Comparison of ENCODE assay signal across 9 cellular contexts in the genomic region with DNA sequence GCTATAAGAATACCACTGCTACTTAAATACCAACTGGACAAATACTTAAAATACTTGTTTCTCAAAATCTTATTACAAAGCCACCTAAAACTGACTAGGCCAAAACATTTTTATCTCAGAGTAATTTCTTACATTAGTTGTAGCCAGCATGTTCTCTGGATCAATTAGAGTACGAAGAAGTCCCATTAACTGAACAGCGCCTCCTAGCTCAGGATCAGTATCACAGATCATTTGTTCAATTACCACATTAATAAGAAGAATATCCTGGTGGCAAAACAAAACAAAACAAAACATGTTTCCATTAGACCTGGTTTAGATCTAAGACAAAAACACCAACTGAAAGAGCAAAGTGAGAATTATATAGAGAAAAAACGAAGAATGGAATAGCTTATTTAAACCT. TPM values are rescaled to one million over a fixed set of nuclear protein-coding genes. Genes with fewer than 3 reads are reported as not detected.
A peak's percentile ranks its signal among the peaks of the same experiment; 100 is the strongest.
DNase-seq lines count a peak whose midpoint lies in the region; ATAC-seq and TF ChIP-seq lines count a peak whose summit lies in the region.
"Had no signal": no experiment of that assay in that cellular context is flagged by ENCODE, and none has a peak within 500 bp of the region (broad histone marks: within the 10 kb centered on the region; RNA-seq: fewer than 3 reads in every experiment).

No MANE protein-coding gene starts in this region.

- peak; percentile 22 to 39 for TF ChIP-seq CTCF in Caco-2 (IDR thresholded peaks at IDR 0.05; ENCODE audit: insufficient read depth in 1 of 2, low read depth in 1 of 2, low read length in 1 of 2, severe bottlenecking in 1 of 2, unreplicated experiment in 1 of 2)
- TF ChIP-seq CTCF in brain (conservative IDR thresholded peaks at IDR 0.05), result no peak
- peak; percentile 14 for TF ChIP-seq CTCF in neural cell (IDR thresholded peaks at IDR 0.05; ENCODE audit: poor library complexity, severe bottlenecking)

- no peaks in the 10 kb centered on the region for H3K9me3 Mint-ChIP-seq in Caco-2 (ENCODE audit: unreplicated experiment)
- no peaks in the 10 kb centered on the region for H3K9me3 Mint-ChIP-seq in brain
- H3K9me3 Mint-ChIP-seq: activated T-helper 17 cell treated with anti-CD3 and anti-CD28 coated beads, Interleukin-2, amount 50 U/mL, for 72 hours had no signal

- H3K27me3 ChIP-seq in Caco-2 (replicated peaks; ENCODE audit: control insufficient read depth, insufficient read depth, low read length) (no peaks in the 10 kb centered on the region), H7 (ENCODE audit: control insufficient read depth, insufficient read depth, low read length) (no peaks in the 10 kb centered on the region), neural cell (ENCODE audit: insufficient read depth, low read depth, low read length) (no peaks in the 10 kb centered on the region)

- H3K4me3 ChIP-seq in Caco-2 (ENCODE audit: low read depth, low read length), result no peak overlapping the region
- H3K4me3 ChIP-seq in H7 (ENCODE audit: insufficient read depth, low read depth, low read length), result no peak overlapping the region
- H3K4me3 ChIP-seq in neural cell (ENCODE audit: low read length), result no peak overlapping the region

- no peaks in the 10 kb centered on the region for H3K9me3 ChIP-seq in Caco-2
- no peaks in the 10 kb centered on the region for H3K9me3 ChIP-seq in neural cell (ENCODE audit: low read length)

- H3K4me1 Mint-ChIP-seq in Caco-2 (ENCODE audit: low read depth, unreplicated experiment) (no peaks in the 10 kb centered on the region), brain (peaks cover 27% of the 10 kb centered on the region)

- no peaks in the 10 kb centered on the region for H3K9me2 ChIP-seq in neural cell (ENCODE audit: insufficient read depth, low read length)

- DNase-seq in Caco-2, result peak in 1 of 2 experiments; percentile 27
- DNase-seq in H7, result peak; percentile 26
- DNase-seq in NCI-H2171 treated with DMSO at 0.1 percent for 48 hours (lab: John Stamatoyannopoulos, UW), result no peak
- no peak for DNase-seq in NCI-H2107 (lab: John Stamatoyannopoulos, UW)
- DNase-seq: NCI-H2171 had no signal

- CTCF ChIA-PET in Caco-2 (lab: Charles Lee), result interaction anchor here (0.6 to 0.7 kb wide), 2 partner anchors 13 to 37 kb away, joined by 3 read pairs; no protein-coding TSS in a partner anchor

- no peak for ATAC-seq in GM18519 (IDR thresholded peaks at IDR 0.05; ENCODE audit: low FRiP score, unreplicated experiment)
- ATAC-seq: activated T-helper 17 cell treated with anti-CD3 and anti-CD28 coated beads, Interleukin-2, amount 50 U/mL, for 72 hours had no signal

- H3K36me3 ChIP-seq in Caco-2 (ENCODE audit: control insufficient read depth, insufficient read depth, low read length) (no peaks in the 10 kb centered on the region; the same call in 1 of the 2 replicates), H7 (replicated peaks; ENCODE audit: control insufficient read depth, insufficient read depth, low read length) (peaks cover 2% of the 10 kb centered on the region; the same call in 1 of the 2 replicates), neural cell (ENCODE audit: insufficient read depth, low read length) (peaks cover 3% of the 10 kb centered on the region)

- TF ChIP-seq EP300 in neural cell (conservative IDR thresholded peaks at IDR 0.05; ENCODE audit: poor library complexity, severe bottlenecking), result no peak

- no peaks in the 10 kb centered on the region for H3K4me1 ChIP-seq in Caco-2

- H3K36me3 Mint-ChIP-seq in Caco-2 (ENCODE audit: insufficient read depth, unreplicated experiment), result peaks cover 44% of the 10 kb centered on the region
- H3K36me3 Mint-ChIP-seq in brain, result peaks cover 64% of the 10 kb centered on the region

- no peak overlapping the region for H3K9ac ChIP-seq in neural cell (ENCODE audit: low read length)

- H3F3A ChIP-seq in neural cell (ENCODE audit: insufficient read depth, low read length, poor library complexity, severe bottlenecking), result no peaks in the 10 kb centered on the region

- H2AFZ ChIP-seq in neural cell (ENCODE audit: low read depth, low read length), result no peak overlapping the region

- intact Hi-C loops in Caco-2 (cut with micrococcal nuclease; ENCODE audit: unreplicated experiment), result no loop called here

- H3K4me3 Mint-ChIP-seq in Caco-2 (ENCODE audit: unreplicated experiment), result no peak overlapping the region
- peak overlapping the region in 1 of 5 experiments; percentile 43 for H3K4me3 Mint-ChIP-seq in brain
- H3K4me3 Mint-ChIP-seq: activated T-helper 17 cell treated with anti-CD3 and anti-CD28 coated beads, Interleukin-2, amount 50 U/mL, for 72 hours had no signal

- H3K27ac Mint-ChIP-seq in Caco-2 (ENCODE audit: unreplicated experiment), result no peak overlapping the region
- H3K27ac Mint-ChIP-seq in brain, result peak overlapping the region in 4 of 5 experiments; percentile 22 to 87 (median 82)
- H3K27ac Mint-ChIP-seq: activated T-helper 17 cell treated with anti-CD3 and anti-CD28 coated beads, Interleukin-2, amount 50 U/mL, for 72 hours had no signal

- H4K20me1 ChIP-seq in neural cell (ENCODE audit: insufficient read depth), result no peaks in the 10 kb centered on the region

- POLR2A ChIA-PET in Caco-2 (lab: Charles Lee), result no interaction called here

- no peaks in the 10 kb centered on the region for H3K79me2 ChIP-seq in neural cell (replicated peaks; ENCODE audit: insufficient read depth, low read length)

- no peak overlapping the region for H3K27ac ChIP-seq in neural cell (ENCODE audit: low read length)

- TF ChIP-seq RAD21 in neural cell (conservative IDR thresholded peaks at IDR 0.05), result no peak

- H3K27me3 Mint-ChIP-seq in Caco-2 (ENCODE audit: insufficient read depth, unreplicated experiment) (no peaks in the 10 kb centered on the region), brain (no peaks in the 10 kb centered on the region)
- H3K27me3 Mint-ChIP-seq: activated T-helper 17 cell treated with anti-CD3 and anti-CD28 coated beads, Interleukin-2, amount 50 U/mL, for 72 hours had no signal

- no peak overlapping the region for H3K4me2 ChIP-seq in neural cell (ENCODE audit: low read length)

- no TSS peak for BruUV-seq in Caco-2 (replicated peaks; lab: Mats Ljungman, UMichigan)

TF ChIP-seq in neural cell, 6 proteins besides CTCF, POLR2A, EP300 and RAD21:
- TF ChIP-seq MXI1 (conservative IDR thresholded peaks at IDR 0.05; ENCODE audit: poor library complexity, severe bottlenecking), result no peak
- no peak for TF ChIP-seq SMC3 (conservative IDR thresholded peaks at IDR 0.05; ENCODE audit: poor library complexity)

RNA-seq across cellular contexts. Expression of a gene that starts 36.0 kb away (rescaled TPM):
- 54.7 and 63.3 TPM in 2 replicates for total RNA-seq in Caco-2 (2022)
- 23.5 and 26.8 TPM in 2 replicates for total RNA-seq in H7 (2014; rRNA removed; shearing (Covaris generic))
- polyA plus RNA-seq in brain (ENCODE audit: insufficient read depth, low read depth, low replicate concordance) (19.9 TPM), neural cell (55.8 and 58.4 TPM in 2 replicates)
- 145 and 149 TPM in 2 replicates for polyA minus RNA-seq in neural cell

Comparison
In these comparisons a context has a peak if more than half of its experiments do, and no peak if none do; other contexts are left out.
1. CTCF ChIP-seq: peak in Caco-2 (2 of 2) and neural cell (single experiment); none in brain (0 of 2).